15 cellular contexts compared by ENCODE assay signal in the genomic region with DNA sequence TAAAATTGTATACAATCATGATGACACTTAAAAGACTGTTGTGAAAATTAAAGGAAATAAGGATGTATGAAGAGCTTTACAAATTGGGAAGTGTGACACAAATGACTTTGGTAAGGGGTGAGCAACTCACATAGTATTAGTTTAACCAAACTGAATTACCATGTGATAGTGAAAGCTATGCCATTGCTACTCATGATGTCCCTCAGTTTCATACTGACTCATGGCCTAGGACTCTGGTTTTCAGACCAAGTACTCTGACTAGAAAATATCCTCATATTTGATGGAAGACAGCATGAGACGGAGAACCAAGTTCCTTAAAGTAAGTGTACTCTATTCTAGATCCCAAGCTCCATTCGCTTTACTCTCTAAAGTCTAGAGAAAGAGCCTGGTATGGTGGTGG.
DNase-seq lines count a peak whose midpoint lies in the region; ATAC-seq and TF ChIP-seq lines count a peak whose summit lies in the region.
"Had no signal": no experiment of that assay in that cellular context is flagged by ENCODE, and none has a peak within 500 bp of the region (broad histone marks: within the 10 kb centered on the region; RNA-seq: fewer than 3 reads in every experiment).

No MANE protein-coding gene starts in this region.

- no peak overlapping the region for H3K27ac Mint-ChIP-seq in CD4-positive, alpha-beta memory T cell
- H3K27ac Mint-ChIP-seq: T-cell had no signal

- H3K36me3 ChIP-seq in transverse colon, result no peaks in the 10 kb centered on the region
- no peaks in the 10 kb centered on the region for H3K36me3 ChIP-seq in CD4-positive, alpha-beta memory T cell (ENCODE audit: insufficient read depth, low read length)
- H3K36me3 ChIP-seq: upper lobe of left lung had no signal

- H3K4me3 Mint-ChIP-seq in CD4-positive, alpha-beta memory T cell, result no peak overlapping the region
- H3K4me3 Mint-ChIP-seq: T-cell had no signal

- H3K9me3 ChIP-seq in transverse colon, result no peaks in the 10 kb centered on the region
- no peaks in the 10 kb centered on the region for H3K9me3 ChIP-seq in CD4-positive, alpha-beta memory T cell (ENCODE audit: control insufficient read depth in 1 of 2, low read length in 2 of 2)
- H3K9me3 ChIP-seq: upper lobe of left lung had no signal

- TF ChIP-seq POLR2A in transverse colon (IDR thresholded peaks at IDR 0.05), result no peak

- peaks cover 0 to 9% (median 0%) of the 10 kb centered on the region in 4 donors for H3K4me1 ChIP-seq in transverse colon
- no peaks in the 10 kb centered on the region for H3K4me1 ChIP-seq in CD4-positive, alpha-beta memory T cell (ENCODE audit: insufficient read depth, low read length)
- H3K4me1 ChIP-seq: upper lobe of left lung had no signal

- CTCF ChIA-PET in CD4-positive, alpha-beta memory T cell (lab: Charles Lee; ENCODE audit: partially characterized antibody), result interaction anchor here (1.1 to 2.6 kb wide), 7 partner anchors 10 to 181 kb away, joined by 3 to 8 read pairs (median 7); no protein-coding TSS in a partner anchor

- H3K4me3 ChIP-seq in transverse colon, result no peak overlapping the region
- H3K4me3 ChIP-seq in CD4-positive, alpha-beta memory T cell (ENCODE audit: low read length in 2 of 2), result no peak overlapping the region
- H3K4me3 ChIP-seq: skin epidermis, upper lobe of left lung had no signal

- H3K27me3 ChIP-seq in transverse colon, result no peaks in the 10 kb centered on the region
- H3K27me3 ChIP-seq in CD4-positive, alpha-beta memory T cell (ENCODE audit: insufficient read depth, low read length), result no peaks in the 10 kb centered on the region
- H3K27me3 ChIP-seq: upper lobe of left lung had no signal

- no peak for TF ChIP-seq EP300 in transverse colon (IDR thresholded peaks at IDR 0.05; ENCODE audit: low read depth)

- H3K36me3 Mint-ChIP-seq in CD4-positive, alpha-beta memory T cell, result peaks cover 10 to 29% of the 10 kb centered on the region in 2 donors

- H3K27me3 Mint-ChIP-seq in CD4-positive, alpha-beta memory T cell, result no peaks in the 10 kb centered on the region
- H3K27me3 Mint-ChIP-seq: T-cell had no signal

- WGBS in transverse colon (ENCODE audit: low coverage in 1 of 2), 2 donors, result 100% methylated on average over 2 of the region's 2 CpGs; no CpG with 5 or more reads in 1 of the 2 donors

- H3K4me1 Mint-ChIP-seq in CD4-positive, alpha-beta memory T cell, result peaks cover 0 to 6% (median 3%) of the 10 kb centered on the region in 4 donors

- POLR2A ChIA-PET in CD4-positive, alpha-beta memory T cell (lab: Charles Lee; ENCODE audit: partially characterized antibody), result interaction anchor here (1.1 to 1.4 kb wide), 4 partner anchors 9 to 25 kb away, joined by 3 to 7 read pairs (median 3); no protein-coding TSS in a partner anchor

- no peak for TF ChIP-seq CTCF in transverse colon (IDR thresholded peaks at IDR 0.05)

- DNase-seq in Right ventricle myocardium inferior (ENCODE audit: missing footprints) (no peak), cardiac septum (ENCODE audit: low spot score) (no peak), MV-4-11 (lab: John Stamatoyannopoulos, UW) (peak; percentile 23), hepatic stellate cell (ENCODE audit: low spot score) (peak; percentile 8), transverse colon (no peak), retina (no peak)
- no peak for DNase-seq in CD4-positive, alpha-beta memory T cell
- DNase-seq: activated CD4-positive, alpha-beta T cell treated with anti-CD3 and anti-CD28 coated beads for 48 hours; NCI-H226; T-cell; upper lobe of left lung had no signal

- intact Hi-C loops in Right ventricle myocardium inferior (cut with DNase I) (no loop called here), cardiac septum (cut with DNase I) (no loop called here), transverse colon (cut with DNase I; ENCODE audit: low total_unique reads) (no loop called here)
- intact Hi-C loops in CD4-positive, alpha-beta memory T cell (cut with micrococcal nuclease), result no loop called here

- in situ Hi-C loops in transverse colon (cut with MboI; ENCODE audit: low pct_ligation_motif_present in 1 of 4, low pct_unique_long_range_greater_than_20kb in 1 of 4, low sequenced_read_pairs in 3 of 4), result no loop called here

- peak overlapping the region in 3 of 4 donors; percentile 13 to 49 (median 36) for H3K27ac ChIP-seq in transverse colon
- no peak overlapping the region for H3K27ac ChIP-seq in CD4-positive, alpha-beta memory T cell (ENCODE audit: low read depth, low read length)
- H3K27ac ChIP-seq: epithelial cell of prostate, HL-60, skin epidermis, upper lobe of left lung had no signal

- no peaks in the 10 kb centered on the region for H3K9me3 Mint-ChIP-seq in CD4-positive, alpha-beta memory T cell
- H3K9me3 Mint-ChIP-seq: T-cell had no signal

- ATAC-seq in Right ventricle myocardium inferior, result peak; percentile 31
- no peak for ATAC-seq in HG03025 (IDR thresholded peaks at IDR 0.05; ENCODE audit: low FRiP score, unreplicated experiment)
- ATAC-seq: T-cell had no signal

Comparison
In these comparisons a context has a peak if more than half of its experiments do, and no peak if none do; other contexts are left out.
1. DNase-seq: peak in MV-4-11 (single experiment) and hepatic stellate cell (single experiment); none in Right ventricle myocardium inferior (single experiment), cardiac septum (single experiment), transverse colon (single experiment), retina (single experiment) and CD4-positive, alpha-beta memory T cell (0 of 5).